Comparison of ENCODE assay signal across 32 cellular contexts in genomic region chr5:179134511-179134910, GRCh38.
"Had no signal": no experiment of that assay in that cellular context is flagged by ENCODE, and none has a peak within 500 bp of the region (broad histone marks: within the 10 kb centered on the region; RNA-seq: fewer than 3 reads in every experiment).

No MANE protein-coding gene starts in this region.

- H3K27me3 Mint-ChIP-seq: activated CD4-positive, alpha-beta T cell treated with anti-CD3 and anti-CD28 coated beads for 36 hours; activated CD4-positive, alpha-beta T cell treated with anti-CD3 and anti-CD28 coated beads, Interleukin-2, amount 10 ng/mL, durations not matched to agents 7 days and 5 days; activated T-cell treated with anti-CD3 and anti-CD28 coated beads, Interleukin-2, amount 50 U/mL, for 24 hours; central memory CD8-positive, alpha-beta T cell had no signal

- H3K4me1 ChIP-seq: adrenal gland, SJSA1 had no signal

- H3K4me3 Mint-ChIP-seq: activated CD4-positive, alpha-beta T cell treated with anti-CD3 and anti-CD28 coated beads for 36 hours; activated CD4-positive, alpha-beta T cell treated with anti-CD3 and anti-CD28 coated beads, Interleukin-2, amount 10 ng/mL, durations not matched to agents 7 days and 5 days; activated CD8-positive, alpha-beta T cell treated with anti-CD3 and anti-CD28 coated beads, Interleukin-2, amount 10 ng/mL, durations not matched to agents 7 days and 5 days; activated naive CD4-positive, alpha-beta T cell treated with anti-CD3 and anti-CD28 coated beads for 36 hours; activated T-cell treated with anti-CD3 and anti-CD28 coated beads, Interleukin-2, amount 50 U/mL, for 24 hours; central memory CD8-positive, alpha-beta T cell; T-helper 1 cell treated with Interleukin-12 subunit alpha and Interleukin-12 subunit beta and Interleukin-4 antibody, amounts not matched to agents 30 μg/mL and 1 μg/mL, for 36 hours; T-helper 2 cell treated with Interferon-gamma antibody and Interleukin-4, amounts not matched to agents 5 μg/mL and 100 μg/mL, for 36 hours; WTC11 had no signal

- H3K4me3 ChIP-seq: adrenal gland, K562, PC-9, SJSA1 had no signal

- H3K36me3 Mint-ChIP-seq: activated naive CD4-positive, alpha-beta T cell treated with anti-CD3 and anti-CD28 coated beads, Interleukin-2, amount 50 U/mL, for 72 hours; WTC11 had no signal

- H3K9me3 ChIP-seq: adrenal gland, SK-N-SH had no signal

- H3K27ac Mint-ChIP-seq: activated CD4-positive, alpha-beta T cell treated with anti-CD3 and anti-CD28 coated beads for 36 hours; activated CD4-positive, alpha-beta T cell treated with anti-CD3 and anti-CD28 coated beads, Interleukin-2, amount 10 ng/mL, durations not matched to agents 7 days and 5 days; activated CD8-positive, alpha-beta T cell treated with anti-CD3 and anti-CD28 coated beads, Interleukin-2, amount 10 ng/mL, durations not matched to agents 7 days and 5 days; activated naive CD4-positive, alpha-beta T cell treated with anti-CD3 and anti-CD28 coated beads for 36 hours; activated naive CD4-positive, alpha-beta T cell treated with anti-CD3 and anti-CD28 coated beads, Interleukin-2, amount 50 U/mL, for 72 hours; activated T-cell treated with anti-CD3 and anti-CD28 coated beads, Interleukin-2, amount 50 U/mL, for 24 hours; T-helper 1 cell treated with Interleukin-12 subunit alpha and Interleukin-12 subunit beta and Interleukin-4 antibody, amounts not matched to agents 30 μg/mL and 1 μg/mL, for 36 hours; T-helper 2 cell treated with Interferon-gamma antibody and Interleukin-4, amounts not matched to agents 5 μg/mL and 100 μg/mL, for 36 hours; WTC11 had no signal

- ATAC-seq: activated CD4-positive, alpha-beta T cell treated with anti-CD3 and anti-CD28 coated beads for 36 hours; activated CD4-positive, CD25-positive, alpha-beta regulatory T cell treated with anti-CD3 and anti-CD28 coated beads, Interleukin-2, amount 50 U/mL, for 24 hours; activated CD8-positive, alpha-beta T cell treated with anti-CD3 and anti-CD28 coated beads, Interleukin-2, amount 10 ng/mL, durations not matched to agents 7 days and 5 days; activated naive CD4-positive, alpha-beta T cell treated with anti-CD3 and anti-CD28 coated beads, Interleukin-2, amount 50 U/mL, for 72 hours; K562; WTC11 had no signal

- H3K27ac ChIP-seq: adrenal gland, brain microvascular endothelial cell, PC-9, RWPE1, SJSA1 had no signal

- H3K9me3 Mint-ChIP-seq: activated naive CD4-positive, alpha-beta T cell treated with anti-CD3 and anti-CD28 coated beads for 36 hours; activated T-cell treated with anti-CD3 and anti-CD28 coated beads, Interleukin-2, amount 50 U/mL, for 24 hours; central memory CD8-positive, alpha-beta T cell had no signal

- H3K27me3 ChIP-seq: adrenal gland, brain microvascular endothelial cell, SJSA1 had no signal

- DNase-seq: activated CD4-positive, alpha-beta T cell treated with anti-CD3 and anti-CD28 coated beads for 36 hours; activated CD4-positive, alpha-beta T cell treated with anti-CD3 and anti-CD28 coated beads, Interleukin-2, amount 10 ng/mL, durations not matched to agents 7 days and 5 days; activated CD4-positive, alpha-beta T cell treated with anti-CD3 and anti-CD28 coated beads, Interleukin-2, amount 50 U/mL, for 48 hours; activated CD8-positive, alpha-beta T cell treated with anti-CD3 and anti-CD28 coated beads, Interleukin-2, amount 10 ng/mL, durations not matched to agents 7 days and 5 days; activated gamma-delta T cell treated with Interleukin-2 at 50 U/mL for 16 hours; activated naive CD4-positive, alpha-beta T cell treated with anti-CD3 and anti-CD28 coated beads for 36 hours; activated T-cell treated with anti-CD3 and anti-CD28 coated beads, Interleukin-2, amount 50 U/mL, for 24 hours; adrenal gland; brain microvascular endothelial cell; NCI-H1092 treated with DMSO at 0.1 percent for 48 hours; NCI-H1417; NCI-H146; NCI-H187; NCI-H2029 treated with DMSO at 0.1 percent for 48 hours; NCI-H2107; NCI-H2171; NCI-H510A; NCI-H526; NCI-H748 treated with DMSO at 0.1 percent for 48 hours; NK-92 treated with Interleukin-12 subunit alpha and Interleukin-12 subunit beta, amount 100 ng/mL, for 24 hours; PC-9; SHP77 treated with DMSO at 0.1 percent for 48 hours; SK-N-SH had no signal

- H3K4me1 Mint-ChIP-seq: activated CD4-positive, alpha-beta T cell treated with anti-CD3 and anti-CD28 coated beads for 36 hours; activated CD4-positive, alpha-beta T cell treated with anti-CD3 and anti-CD28 coated beads, Interleukin-2, amount 10 ng/mL, durations not matched to agents 7 days and 5 days; central memory CD8-positive, alpha-beta T cell; WTC11 had no signal
